11 cellular contexts compared by ENCODE assay signal in the genomic region with DNA sequence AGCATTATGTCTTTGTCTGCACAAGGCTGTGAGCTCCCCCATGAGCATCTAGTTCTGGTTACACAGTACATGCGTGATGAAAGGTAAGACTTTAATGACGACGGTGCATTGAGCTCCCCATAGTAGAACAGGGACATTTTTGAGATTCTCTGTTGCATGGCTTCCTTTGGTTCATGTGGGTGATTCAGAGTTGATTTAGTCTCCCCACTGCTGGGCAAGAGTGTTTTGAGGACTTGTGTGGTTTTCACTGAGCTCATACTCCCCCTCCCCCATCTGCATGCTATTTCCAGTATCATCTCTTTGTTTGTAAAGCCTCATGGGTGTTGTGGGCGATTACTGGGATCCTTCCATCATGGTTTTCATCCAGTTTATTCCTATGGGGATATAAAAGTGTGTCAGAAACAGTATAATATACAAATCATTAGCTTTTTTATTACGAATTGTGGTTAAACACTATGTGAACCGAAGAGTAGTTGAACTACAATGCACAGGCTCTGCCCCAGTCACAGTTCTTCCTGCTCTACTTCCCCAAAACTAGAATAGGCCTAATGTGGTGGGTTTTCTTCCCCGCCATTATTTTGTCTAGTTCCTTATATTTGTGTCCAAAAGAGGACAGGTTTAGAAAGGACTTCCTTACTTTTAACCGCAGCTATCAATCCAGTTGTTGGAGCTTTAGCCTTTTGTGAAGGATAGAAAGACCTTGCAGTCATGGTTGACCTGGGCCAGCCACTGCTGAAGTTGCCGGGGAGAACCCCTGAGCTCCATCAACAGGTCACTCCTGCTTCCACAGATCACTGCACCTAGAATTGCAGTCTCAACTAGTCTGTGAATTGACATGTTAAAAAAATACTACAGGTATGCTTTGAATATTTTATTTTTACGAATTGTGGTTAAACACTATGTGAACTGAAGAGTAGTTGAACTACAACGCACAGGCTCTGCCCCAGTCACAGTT.
A peak's percentile ranks its signal among the peaks of the same experiment; 100 is the strongest.
DNase-seq lines count a peak whose midpoint lies in the region; ATAC-seq and TF ChIP-seq lines count a peak whose summit lies in the region.
"Had no signal": no experiment of that assay in that cellular context is flagged by ENCODE, and none has a peak within 500 bp of the region (broad histone marks: within the 10 kb centered on the region; RNA-seq: fewer than 3 reads in every experiment).

No MANE protein-coding gene starts in this region.

- peak; percentile 38 for ATAC-seq in HG03521 (IDR thresholded peaks at IDR 0.05; ENCODE audit: unreplicated experiment)
- ATAC-seq in GM18873 (IDR thresholded peaks at IDR 0.05; ENCODE audit: low FRiP score, unreplicated experiment): no peak

- H3K27ac ChIP-seq in WERI-Rb-1: no peak overlapping the region
- H3K27ac ChIP-seq: left ventricle myocardium inferior had no signal

- H3K36me3 ChIP-seq in WERI-Rb-1: no peaks in the 10 kb centered on the region
- H3K36me3 ChIP-seq: left ventricle myocardium inferior had no signal

- DNase-seq in activated gamma-delta T cell treated with Interleukin-2 at 50 U/mL for 16 hours: peak; percentile 18
- no peak for DNase-seq in activated gamma-delta T cell (lab: John Stamatoyannopoulos, UW)
- DNase-seq in astrocyte of the spinal cord (ENCODE audit: low read depth, low spot score): peak; percentile 84
- DNase-seq in WERI-Rb-1: no peak
- DNase-seq in DMS153 (lab: John Stamatoyannopoulos, UW): no peak
- no peak for DNase-seq in D341Med (ENCODE audit: low spot score)
- DNase-seq: activated CD4-positive, alpha-beta T cell treated with anti-CD3 and anti-CD28 coated beads, Interleukin-2, amount 10 ng/mL, durations not matched to agents 7 days and 5 days; left ventricle myocardium inferior; NCI-H2171 had no signal

- H3K9me3 ChIP-seq in WERI-Rb-1 (ENCODE audit: severe bottlenecking): no peaks in the 10 kb centered on the region
- H3K9me3 ChIP-seq: left ventricle myocardium inferior had no signal

- TF ChIP-seq CTCF in astrocyte of the spinal cord (IDR thresholded peaks at IDR 0.05; ENCODE audit: low read depth, low read length): no peak
- no peak for TF ChIP-seq CTCF in WERI-Rb-1 (IDR thresholded peaks at IDR 0.05; ENCODE audit: low read depth, low read length)

- no peak overlapping the region for H3K4me3 ChIP-seq in astrocyte of the spinal cord (ENCODE audit: low read depth, low read length)
- no peak overlapping the region for H3K4me3 ChIP-seq in WERI-Rb-1 (ENCODE audit: low read depth, low read length)
- H3K4me3 ChIP-seq: left ventricle myocardium inferior had no signal

- in situ Hi-C loops in astrocyte of the spinal cord (cut with HindIII; ENCODE audit: low sequenced_read_pairs): no loop called here

- H3K27me3 ChIP-seq in WERI-Rb-1 (ENCODE audit: insufficient read depth, low read depth, severe bottlenecking): no peaks in the 10 kb centered on the region

Comparison
In these comparisons a context has a peak if more than half of its experiments do, and no peak if none do; other contexts are left out.
1. DNase-seq: peak in activated gamma-delta T cell treated with Interleukin-2 at 50 U/mL for 16 hours (single experiment) and astrocyte of the spinal cord (single experiment); none in activated gamma-delta T cell (single experiment), WERI-Rb-1 (single experiment), DMS153 (single experiment) and D341Med (single experiment).